Comparison of ENCODE assay signal across 8 cellular contexts in the genomic region with DNA sequence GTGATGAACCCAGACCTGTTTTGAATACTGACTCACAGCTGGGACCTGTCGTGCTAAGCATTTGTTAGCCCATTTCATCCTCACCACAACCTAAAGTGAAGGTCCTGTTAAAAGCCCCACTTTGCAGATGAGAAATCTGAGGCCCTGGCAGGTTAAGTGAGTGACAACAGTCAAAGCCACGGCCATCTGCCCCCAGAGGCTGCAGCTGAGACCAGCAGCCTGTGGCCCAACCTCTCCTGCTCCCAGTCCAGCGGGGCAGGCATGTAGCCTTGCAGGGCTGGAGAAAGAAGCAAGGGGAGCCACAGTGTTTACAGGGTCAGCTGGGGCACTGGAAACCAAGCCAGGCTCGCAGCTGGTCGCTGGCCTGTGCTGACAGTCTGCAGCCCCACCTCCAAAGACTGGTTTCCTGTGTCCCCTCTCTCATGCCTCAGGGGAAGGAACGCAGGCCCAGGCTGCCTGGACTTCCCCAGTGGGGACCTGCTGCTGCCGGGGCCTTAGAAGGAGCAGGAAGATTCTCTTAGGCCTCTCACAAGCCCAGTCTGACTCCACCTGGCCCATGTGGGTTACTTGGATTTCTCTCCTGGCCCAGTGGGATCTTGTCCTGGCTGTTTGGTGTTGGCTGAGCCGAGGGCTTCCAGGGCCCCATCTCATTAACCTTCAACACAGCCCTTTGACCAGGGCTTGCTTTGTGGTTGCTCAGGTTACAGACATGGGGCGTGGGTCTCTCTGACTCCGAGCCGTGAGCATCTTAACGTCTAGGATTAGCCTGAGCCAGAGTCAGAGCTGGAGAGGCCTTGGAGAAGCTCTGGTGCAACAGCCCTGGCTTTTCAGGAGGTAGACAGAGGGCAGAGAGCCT. TPM values are rescaled to one million over a fixed set of nuclear protein-coding genes. Genes with fewer than 3 reads are reported as not detected.
DNase-seq lines count a peak whose midpoint lies in the region; TF ChIP-seq lines count a peak whose summit lies in the region.

No MANE protein-coding gene starts in this region.

- no peak for TF ChIP-seq EP300 in stomach (IDR thresholded peaks at IDR 0.05)

- no peaks in the 10 kb centered on the region for H3K27me3 Mint-ChIP-seq in activated T-helper 2 cell treated with anti-CD3 and anti-CD28 coated beads, Interferon-gamma antibody, Interleukin-2, Interleukin-4, amounts not matched to agents 10 μg/mL and 5 μg/mL and 100 μg/mL, durations not matched to agents 14 hours and 24 hours and 36 hours (ENCODE audit: low read depth)
- H3K27me3 Mint-ChIP-seq in immature natural killer cell (ENCODE audit: low read depth in 3 of 3) = peaks cover 8 to 17% (median 14%) of the 10 kb centered on the region in 3 donors

- H3K9me3 ChIP-seq in stomach = no peaks in the 10 kb centered on the region

- H3K36me3 Mint-ChIP-seq in activated T-helper 2 cell treated with anti-CD3 and anti-CD28 coated beads, Interferon-gamma antibody, Interleukin-2, Interleukin-4, amounts not matched to agents 10 μg/mL and 5 μg/mL and 100 μg/mL, durations not matched to agents 14 hours and 24 hours and 36 hours (ENCODE audit: low read depth) = peaks cover 39% of the 10 kb centered on the region
- peaks cover 4 to 9% (median 7%) of the 10 kb centered on the region in 3 donors for H3K36me3 Mint-ChIP-seq in immature natural killer cell

- H3K36me3 ChIP-seq in stomach = peaks cover 0 to 7% (median 0%) of the 10 kb centered on the region in 4 donors

- H3K4me1 ChIP-seq in stomach = peaks cover 0 to 54% (median 46%) of the 10 kb centered on the region in 4 donors

- peak overlapping the region; percentile 37 to 52 (median 51) for H3K4me3 ChIP-seq in stomach

- intact Hi-C loops in activated T-helper 2 cell treated with anti-CD3 and anti-CD28 coated beads, Interferon-gamma antibody, Interleukin-2, Interleukin-4, amounts not matched to agents 10 μg/mL and 5 μg/mL and 100 μg/mL, durations not matched to agents 14 hours and 24 hours and 36 hours (cut with micrococcal nuclease) = loop anchor here (2.0 to 10.0 kb wide), 4 partner anchors 167 to 365 kb away; a partner anchor contains a TSS
- intact Hi-C loops in stomach (cut with DNase I; ENCODE audit: low total_unique reads) = no loop called here

- TF ChIP-seq POLR2A in stomach (IDR thresholded peaks at IDR 0.05) = no peak

- 30 to 43% (median 33%) methylated on average over 9 to 12 of the region's 12 CpGs for WGBS in stomach, 5 donors

- peaks cover 38% of the 10 kb centered on the region for H3K4me1 Mint-ChIP-seq in activated T-helper 2 cell treated with anti-CD3 and anti-CD28 coated beads, Interferon-gamma antibody, Interleukin-2, Interleukin-4, amounts not matched to agents 10 μg/mL and 5 μg/mL and 100 μg/mL, durations not matched to agents 14 hours and 24 hours and 36 hours (ENCODE audit: low read depth)
- H3K4me1 Mint-ChIP-seq in immature natural killer cell = peaks cover 66 to 70% of the 10 kb centered on the region in 2 donors

- peak overlapping the region; percentile 46 to 86 (median 76) for H3K27ac ChIP-seq in stomach

- no peaks in the 10 kb centered on the region for H3K27me3 ChIP-seq in stomach

- H3K4me3 Mint-ChIP-seq in activated T-helper 2 cell treated with anti-CD3 and anti-CD28 coated beads, Interferon-gamma antibody, Interleukin-2, Interleukin-4, amounts not matched to agents 10 μg/mL and 5 μg/mL and 100 μg/mL, durations not matched to agents 14 hours and 24 hours and 36 hours (ENCODE audit: low read depth) = peak overlapping the region; percentile 91
- H3K4me3 Mint-ChIP-seq in immature natural killer cell = peak overlapping the region; percentile 85 to 97 (median 92)

- peak; percentile 43 for DNase-seq in stimulated activated naive CD4-positive, alpha-beta T cell treated with Interleukin-2 at 50 U/mL for 16 hours (lab: John Stamatoyannopoulos, UW)
- DNase-seq in stimulated activated naive CD4-positive, alpha-beta T cell (lab: John Stamatoyannopoulos, UW) = no peak
- peak; percentile 77 for DNase-seq in HuH-7 (ENCODE audit: low spot score)
- peak; percentile 23 for DNase-seq in activated T-helper 2 cell treated with anti-CD3 and anti-CD28 coated beads, Interferon-gamma antibody, Interleukin-2, Interleukin-4, amounts not matched to agents 10 μg/mL and 5 μg/mL and 100 μg/mL, durations not matched to agents 14 hours and 24 hours and 36 hours (ENCODE audit: low spot score)
- DNase-seq in immature natural killer cell = peak; percentile 50 to 55 (median 52)
- DNase-seq in stomach = peak; percentile 60
- DNase-seq in GM19238 (ENCODE audit: insufficient read length, low spot score) = no peak
- no peak for DNase-seq in NCI-H2171 (lab: John Stamatoyannopoulos, UW)

- H3K27ac Mint-ChIP-seq in activated T-helper 2 cell treated with anti-CD3 and anti-CD28 coated beads, Interferon-gamma antibody, Interleukin-2, Interleukin-4, amounts not matched to agents 10 μg/mL and 5 μg/mL and 100 μg/mL, durations not matched to agents 14 hours and 24 hours and 36 hours = peak overlapping the region; percentile 88
- peak overlapping the region; percentile 93 to 99 (median 96) for H3K27ac Mint-ChIP-seq in immature natural killer cell

- H3K9me3 Mint-ChIP-seq in activated T-helper 2 cell treated with anti-CD3 and anti-CD28 coated beads, Interferon-gamma antibody, Interleukin-2, Interleukin-4, amounts not matched to agents 10 μg/mL and 5 μg/mL and 100 μg/mL, durations not matched to agents 14 hours and 24 hours and 36 hours = no peaks in the 10 kb centered on the region
- H3K9me3 Mint-ChIP-seq in immature natural killer cell = no peaks in the 10 kb centered on the region

- TF ChIP-seq CTCF in stomach (IDR thresholded peaks at IDR 0.05) = peak in 2 of 7 experiments; percentile 13

RNA-seq across cellular contexts. Expression of a gene that starts 1.7 kb away (rescaled TPM):
- 58.5 and 62.3 TPM in 2 replicates for total RNA-seq in activated T-helper 2 cell treated with anti-CD3 and anti-CD28 coated beads, Interferon-gamma antibody, Interleukin-2, Interleukin-4, amounts not matched to agents 10 μg/mL and 5 μg/mL and 100 μg/mL, durations not matched to agents 14 hours and 24 hours and 36 hours
- 100 to 1,000 TPM in 1 of 3 donors, 10 to 100 TPM in 2; 54.8 to 307 (median 73.5) TPM for polyA plus RNA-seq in immature natural killer cell
- 100 to 1,000 TPM in 1 of 5 donors, 10 to 100 TPM in 2, 1 to 10 TPM in 2; 8.1 to 564 (median 11.2) TPM for total RNA-seq in stomach
- 1 to 10 TPM; 3.7 to 5.2 (median 4.7) TPM for polyA plus RNA-seq in stomach

RNA-seq across cellular contexts. Expression of a gene that starts 29.3 kb away (rescaled TPM):
- total RNA-seq in activated T-helper 2 cell treated with anti-CD3 and anti-CD28 coated beads, Interferon-gamma antibody, Interleukin-2, Interleukin-4, amounts not matched to agents 10 μg/mL and 5 μg/mL and 100 μg/mL, durations not matched to agents 14 hours and 24 hours and 36 hours = not detected in 2 replicates
- polyA plus RNA-seq in immature natural killer cell (not detected), stomach (not detected)
- total RNA-seq in stomach = not detected

RNA-seq across cellular contexts. Expression of a gene that starts 48.8 kb away (rescaled TPM):
- total RNA-seq in activated T-helper 2 cell treated with anti-CD3 and anti-CD28 coated beads, Interferon-gamma antibody, Interleukin-2, Interleukin-4, amounts not matched to agents 10 μg/mL and 5 μg/mL and 100 μg/mL, durations not matched to agents 14 hours and 24 hours and 36 hours = 1.7 and 2.5 TPM in 2 replicates
- polyA plus RNA-seq in immature natural killer cell (not detected), stomach (1 to 10 TPM; 2.6 to 4.2 (median 3.5) TPM)
- total RNA-seq in stomach = 10 to 100 TPM in 3 of 5 donors, 1 to 10 TPM in 2; 4.2 to 30.9 (median 16.9) TPM

Comparison
In these comparisons a context has a peak if more than half of its experiments do, and no peak if none do; other contexts are left out.
1. DNase-seq: peak in stimulated activated naive CD4-positive, alpha-beta T cell treated with Interleukin-2 at 50 U/mL for 16 hours (single experiment), HuH-7 (single experiment), activated T-helper 2 cell treated with anti-CD3 and anti-CD28 coated beads, Interferon-gamma antibody, Interleukin-2, Interleukin-4, amounts not matched to agents 10 μg/mL and 5 μg/mL and 100 μg/mL, durations not matched to agents 14 hours and 24 hours and 36 hours (single experiment), immature natural killer cell (3 of 3) and stomach (single experiment); none in stimulated activated naive CD4-positive, alpha-beta T cell (0 of 6), GM19238 (single experiment) and NCI-H2171 (single experiment).